28 cellular contexts compared by ENCODE assay signal in the genomic region with DNA sequence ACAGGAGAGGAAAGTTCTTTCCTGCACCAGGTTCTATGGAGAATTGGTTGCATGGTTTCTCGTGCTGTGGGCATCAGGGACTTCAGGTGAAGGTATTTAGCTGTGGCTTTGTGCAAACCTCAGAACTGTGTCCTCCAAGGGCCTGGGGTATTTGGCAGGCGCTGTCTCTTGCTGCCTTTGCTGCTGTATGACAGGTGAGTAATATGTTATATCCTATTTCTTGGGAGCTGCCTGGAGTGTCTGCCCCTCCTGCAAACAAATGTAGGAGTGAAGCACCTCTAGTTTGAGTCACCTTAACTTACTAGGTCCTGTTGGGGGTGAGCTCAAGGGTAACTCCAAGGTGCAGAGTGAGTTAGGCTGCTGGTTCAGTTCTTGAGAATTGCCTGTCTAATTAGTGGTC. TPM values are rescaled to one million over a fixed set of nuclear protein-coding genes. Genes with fewer than 3 reads are reported as not detected.
"Had no signal": no experiment of that assay in that cellular context is flagged by ENCODE, and none has a peak within 500 bp of the region (broad histone marks: within the 10 kb centered on the region; RNA-seq: fewer than 3 reads in every experiment).

No MANE protein-coding gene starts in this region.

- DNase-seq: activated CD4-positive, alpha-beta memory T cell treated with anti-CD3 and anti-CD28 coated beads for 36 hours; activated CD4-positive, alpha-beta T cell treated with anti-CD3 and anti-CD28 coated beads for 48 hours; activated CD8-positive, alpha-beta memory T cell treated with anti-CD3 and anti-CD28 coated beads, Interleukin-2, amount 50 U/mL, for 4 hours; activated gamma-delta T cell; activated naive CD4-positive, alpha-beta T cell treated with anti-CD3 and anti-CD28 coated beads, Interleukin-2, amount 10 ng/mL, durations not matched to agents 7 days and 5 days; activated naive CD8-positive, alpha-beta T cell treated with anti-CD3 and anti-CD28 coated beads, Interleukin-2, amount 10 ng/mL, durations not matched to agents 7 days and 5 days; activated T-cell treated with anti-CD3 and anti-CD28 coated beads, Interleukin-2, amount 50 U/mL, for 24 hours; caudate nucleus; cortex of kidney; effector memory CD8-positive, alpha-beta T cell; esophagus squamous epithelium; islet precursor cell; left ventricle myocardium inferior; right lobe of liver; stimulated activated CD4-positive, alpha-beta T cell treated with anti-CD3 and anti-CD28 coated beads, Interleukin-12 subunit alpha, Interleukin-12 subunit beta, amount 100 ng/mL, for 4 hours; stimulated activated CD4-positive, alpha-beta T cell treated with anti-CD3 and anti-CD28 coated beads, Interleukin-4, amount 100 ng/mL, for 1 hour; stimulated activated naive CD8-positive, alpha-beta T cell treated with anti-CD3 and anti-CD28 coated beads, Interleukin-15, amount 100 ng/mL, for 72 hours; substantia nigra had no signal

- H3K27me3 ChIP-seq: ascending aorta, esophagus squamous epithelium, right lobe of liver had no signal

- H3K27ac Mint-ChIP-seq: activated CD4-positive, alpha-beta memory T cell treated with anti-CD3 and anti-CD28 coated beads for 36 hours; activated naive CD4-positive, alpha-beta T cell treated with anti-CD3 and anti-CD28 coated beads, Interleukin-2, amount 10 ng/mL, durations not matched to agents 7 days and 5 days; activated naive CD8-positive, alpha-beta T cell treated with anti-CD3 and anti-CD28 coated beads, Interleukin-2, amount 10 ng/mL, durations not matched to agents 7 days and 5 days; activated T-cell treated with anti-CD3 and anti-CD28 coated beads, Interleukin-2, amount 50 U/mL, for 24 hours; brain; effector memory CD8-positive, alpha-beta T cell; nephron; progenitor cell of endocrine pancreas; stimulated activated naive CD8-positive, alpha-beta T cell treated with anti-CD3 and anti-CD28 coated beads, Interleukin-15, amount 100 ng/mL, for 72 hours had no signal

- H3K4me1 Mint-ChIP-seq: activated naive CD4-positive, alpha-beta T cell treated with anti-CD3 and anti-CD28 coated beads, Interleukin-2, amount 10 ng/mL, durations not matched to agents 7 days and 5 days; activated naive CD8-positive, alpha-beta T cell treated with anti-CD3 and anti-CD28 coated beads, Interleukin-2, amount 10 ng/mL, durations not matched to agents 7 days and 5 days; nephron; stimulated activated naive CD8-positive, alpha-beta T cell treated with anti-CD3 and anti-CD28 coated beads, Interleukin-15, amount 100 ng/mL, for 72 hours had no signal

- H3K27ac ChIP-seq: ascending aorta, esophagus squamous epithelium, left ventricle myocardium inferior, right lobe of liver, skin epidermis, VCaP had no signal

- H3K9me3 ChIP-seq: ascending aorta, esophagus squamous epithelium, left ventricle myocardium inferior, right lobe of liver had no signal

- H3K4me3 Mint-ChIP-seq: activated CD4-positive, alpha-beta memory T cell treated with anti-CD3 and anti-CD28 coated beads for 36 hours; activated naive CD4-positive, alpha-beta T cell treated with anti-CD3 and anti-CD28 coated beads, Interleukin-2, amount 10 ng/mL, durations not matched to agents 7 days and 5 days; activated naive CD8-positive, alpha-beta T cell treated with anti-CD3 and anti-CD28 coated beads, Interleukin-2, amount 10 ng/mL, durations not matched to agents 7 days and 5 days; activated T-cell treated with anti-CD3 and anti-CD28 coated beads, Interleukin-2, amount 50 U/mL, for 24 hours; brain; effector memory CD8-positive, alpha-beta T cell; nephron; stimulated activated naive CD8-positive, alpha-beta T cell treated with anti-CD3 and anti-CD28 coated beads, Interleukin-15, amount 100 ng/mL, for 72 hours had no signal

- H3K36me3 Mint-ChIP-seq: activated CD4-positive, alpha-beta memory T cell treated with anti-CD3 and anti-CD28 coated beads for 36 hours; activated naive CD4-positive, alpha-beta T cell treated with anti-CD3 and anti-CD28 coated beads, Interleukin-2, amount 10 ng/mL, durations not matched to agents 7 days and 5 days; activated naive CD8-positive, alpha-beta T cell treated with anti-CD3 and anti-CD28 coated beads, Interleukin-2, amount 10 ng/mL, durations not matched to agents 7 days and 5 days; brain had no signal

- H3K4me3 ChIP-seq: ascending aorta, esophagus squamous epithelium, left ventricle myocardium inferior, right lobe of liver, skin epidermis had no signal

- H3K36me3 ChIP-seq: ascending aorta, esophagus squamous epithelium, left ventricle myocardium inferior, right lobe of liver had no signal

- ATAC-seq: effector memory CD8-positive, alpha-beta T cell; stimulated activated naive CD8-positive, alpha-beta T cell treated with anti-CD3 and anti-CD28 coated beads, Interleukin-15, amount 100 ng/mL, for 72 hours had no signal

- H3K9me3 Mint-ChIP-seq: activated CD4-positive, alpha-beta memory T cell treated with anti-CD3 and anti-CD28 coated beads for 36 hours; activated naive CD4-positive, alpha-beta T cell treated with anti-CD3 and anti-CD28 coated beads, Interleukin-2, amount 10 ng/mL, durations not matched to agents 7 days and 5 days; activated naive CD8-positive, alpha-beta T cell treated with anti-CD3 and anti-CD28 coated beads, Interleukin-2, amount 10 ng/mL, durations not matched to agents 7 days and 5 days; activated T-cell treated with anti-CD3 and anti-CD28 coated beads, Interleukin-2, amount 50 U/mL, for 24 hours; brain; effector memory CD8-positive, alpha-beta T cell; nephron; stimulated activated naive CD8-positive, alpha-beta T cell treated with anti-CD3 and anti-CD28 coated beads, Interleukin-15, amount 100 ng/mL, for 72 hours had no signal

- H3K27me3 Mint-ChIP-seq: brain had no signal

- H3K4me1 ChIP-seq: ascending aorta, esophagus squamous epithelium, left ventricle myocardium inferior, right lobe of liver had no signal

RNA-seq across cellular contexts. Expression of gene ADRA1D, which starts 56.0 kb away (rescaled TPM):
- total RNA-seq: activated CD4-positive, alpha-beta memory T cell treated with anti-CD3 and anti-CD28 coated beads for 36 hours; activated CD8-positive, alpha-beta memory T cell treated with anti-CD3 and anti-CD28 coated beads for 36 hours; activated naive CD8-positive, alpha-beta T cell treated with anti-CD3 and anti-CD28 coated beads, Interleukin-2, amount 10 ng/mL, durations not matched to agents 7 days and 5 days; chondrocyte; lung microvascular endothelial cell; progenitor cell of endocrine pancreas; T-helper 1 cell treated with Interleukin-12 subunit alpha and Interleukin-12 subunit beta and Interleukin-4 antibody, amounts not matched to agents 30 ng/mL and 1 ng/mL, for 36 hours had no signal
